Comparison of ENCODE assay signal across 16 cellular contexts in genomic region chr20:4681971-4682370, GRCh38. TPM values are rescaled to one million over a fixed set of nuclear protein-coding genes. Genes with fewer than 3 reads are reported as not detected.
DNase-seq lines count a peak whose midpoint lies in the region; ATAC-seq and TF ChIP-seq lines count a peak whose summit lies in the region.
"Had no signal": no experiment of that assay in that cellular context is flagged by ENCODE, and none has a peak within 500 bp of the region (broad histone marks: within the 10 kb centered on the region; RNA-seq: fewer than 3 reads in every experiment).

No MANE protein-coding gene starts in this region.

- TF ChIP-seq EP300 in transverse colon (IDR thresholded peaks at IDR 0.05; ENCODE audit: low read depth): no peak

- H3K27me3 ChIP-seq in transverse colon: no peaks in the 10 kb centered on the region
- H3K27me3 ChIP-seq: upper lobe of right lung had no signal

- TF ChIP-seq POLR2A in transverse colon (IDR thresholded peaks at IDR 0.05): no peak

- H3K9me3 ChIP-seq in transverse colon: no peaks in the 10 kb centered on the region
- H3K9me3 ChIP-seq: upper lobe of right lung had no signal

- TF ChIP-seq CTCF in fibroblast of the aortic adventitia (IDR thresholded peaks at IDR 0.05; ENCODE audit: insufficient read depth, low read length) (no peak), transverse colon (IDR thresholded peaks at IDR 0.05) (no peak)

- in situ Hi-C loops in transverse colon (cut with MboI; ENCODE audit: low pct_ligation_motif_present in 1 of 4, low pct_unique_long_range_greater_than_20kb in 1 of 4, low sequenced_read_pairs in 3 of 4): no loop called here
- in situ Hi-C loops in KBM-7 (cut with MboI; ENCODE audit: low pct_unique_long_range_greater_than_20kb, low sequenced_read_pairs): no loop called here

- ATAC-seq in Right ventricle myocardium superior (ENCODE audit: poor library complexity): peak; percentile 1
- no peak for ATAC-seq in left ventricle myocardium superior
- no peak for ATAC-seq in GM18868 (IDR thresholded peaks at IDR 0.05; ENCODE audit: unreplicated experiment)
- ATAC-seq in GM18498 (IDR thresholded peaks at IDR 0.05; ENCODE audit: unreplicated experiment): no peak
- ATAC-seq: naive thymus-derived CD8-positive, alpha-beta T cell; upper lobe of right lung had no signal

- no peaks in the 10 kb centered on the region for H3K36me3 ChIP-seq in transverse colon
- H3K36me3 ChIP-seq: upper lobe of right lung had no signal

- H3K4me3 ChIP-seq in fibroblast of the aortic adventitia (ENCODE audit: low read depth, low read length) (no peak overlapping the region), transverse colon (no peak overlapping the region)
- H3K4me3 ChIP-seq: upper lobe of right lung had no signal

- DNase-seq in Right ventricle myocardium superior (no peak), left ventricle myocardium superior (no peak), amniotic epithelial cell (ENCODE audit: low read depth) (peak; percentile 90), fibroblast of the aortic adventitia (ENCODE audit: low read depth) (peak; percentile 69), transverse colon (no peak), KBM-7 (no peak)
- DNase-seq: DMS53; erythroblast; naive thymus-derived CD8-positive, alpha-beta T cell; NCI-H1694; NCI-H748 treated with DMSO at 0.1 percent for 48 hours; SHP77; small intestine; upper lobe of right lung had no signal

- H3K4me1 ChIP-seq in transverse colon: peaks cover 0 to 33% (median 8%) of the 10 kb centered on the region in 4 donors

- intact Hi-C loops in Right ventricle myocardium superior (cut with DNase I) (no loop called here), left ventricle myocardium superior (cut with micrococcal nuclease) (no loop called here), transverse colon (cut with DNase I; ENCODE audit: low total_unique reads) (no loop called here)

- H3K27ac ChIP-seq in transverse colon: peak overlapping the region in 3 of 4 donors; percentile 21 to 39 (median 26)
- H3K27ac ChIP-seq: upper lobe of right lung had no signal

- 75 to 78% methylated on average over 2 to 5 of the region's 5 CpGs for WGBS in transverse colon (ENCODE audit: low coverage in 1 of 2), 2 donors

RNA-seq across cellular contexts. Expression of gene PRNP, which starts 4.3 kb away (rescaled TPM):
- total RNA-seq in Right ventricle myocardium superior (115 TPM), left ventricle myocardium superior (153 TPM), fibroblast of the aortic adventitia (ENCODE audit: low replicate concordance) (102 and 154 TPM in 2 replicates), transverse colon (10 to 100 TPM; 62.3 to 98.1 (median 68.3) TPM)

RNA-seq across cellular contexts. Expression of gene PRND, which starts 39.7 kb away (rescaled TPM):
- total RNA-seq in Right ventricle myocardium superior (not detected), left ventricle myocardium superior (not detected), fibroblast of the aortic adventitia (ENCODE audit: low replicate concordance) (not detected in 2 replicates), transverse colon (not detected)
- total RNA-seq: naive thymus-derived CD8-positive, alpha-beta T cell had no signal

Comparison
In these comparisons a context has a peak if more than half of its experiments do, and no peak if none do; other contexts are left out.
1. DNase-seq: peak in amniotic epithelial cell (single experiment) and fibroblast of the aortic adventitia (single experiment); none in Right ventricle myocardium superior (single experiment), left ventricle myocardium superior (single experiment), transverse colon (single experiment) and KBM-7 (single experiment).